1 cellular context compared by ENCODE assay signal in genomic region chr14:73462078-73462715, GRCh38.
TF ChIP-seq lines count a peak whose summit lies in the region.

No MANE protein-coding gene starts in this region.

TF ChIP-seq in HepG2, 621 proteins besides CTCF, POLR2A, EP300 and RAD21 (continued from another document):
- TF ChIP-seq ZNF746 (CRISPR knock-in tag; IDR thresholded peaks at IDR 0.05), result peak; percentile 50; the same call in 1 of the 2 replicates
- no peak for TF ChIP-seq ATAD3A (CRISPR knock-in tag; IDR thresholded peaks at IDR 0.05)
- TF ChIP-seq ZKSCAN5 (CRISPR knock-in tag; IDR thresholded peaks at IDR 0.05), result no peak
- TF ChIP-seq FUBP1 (CRISPR knock-in tag; IDR thresholded peaks at IDR 0.05; ENCODE audit: borderline replicate concordance), result no peak
- TF ChIP-seq ZNF781 (CRISPR knock-in tag; IDR thresholded peaks at IDR 0.05; ENCODE audit: borderline replicate concordance, not compliant biosample characterization), result no peak
- TF ChIP-seq GMEB2 (CRISPR knock-in tag; IDR thresholded peaks at IDR 0.05; ENCODE audit: low read depth), result no peak
- peak; percentile 92 for TF ChIP-seq PITX1 (CRISPR knock-in tag; IDR thresholded peaks at IDR 0.05)
- TF ChIP-seq ZNF292 (CRISPR knock-in tag; IDR thresholded peaks at IDR 0.05; ENCODE audit: borderline replicate concordance, low read depth), result peak; percentile 95
- TF ChIP-seq FOXJ3 (CRISPR knock-in tag; IDR thresholded peaks at IDR 0.05; ENCODE audit: borderline replicate concordance), result 0 out of 2 replicates have a peak, but pooled peaks have one; percentile 44
- TF ChIP-seq ZBTB14 (CRISPR knock-in tag; IDR thresholded peaks at IDR 0.05), result no peak; the same call in 1 of the 2 replicates
- 0 out of 2 replicates have a peak, but pooled peaks have one; percentile 32 for TF ChIP-seq ZNF572 (CRISPR knock-in tag; IDR thresholded peaks at IDR 0.05)
- no peak for TF ChIP-seq FOSL1 (CRISPR knock-in tag; IDR thresholded peaks at IDR 0.05; ENCODE audit: borderline replicate concordance)
- peak; percentile 80; the same call in 1 of the 2 replicates for TF ChIP-seq MTERF4 (CRISPR knock-in tag; IDR thresholded peaks at IDR 0.05)
- TF ChIP-seq ZNF10 (CRISPR knock-in tag; IDR thresholded peaks at IDR 0.05; ENCODE audit: borderline replicate concordance, low read depth), result no peak
- TF ChIP-seq E2F5 (CRISPR knock-in tag; conservative IDR thresholded peaks at IDR 0.05), result no peak
- no peak for TF ChIP-seq CBX2 (IDR thresholded peaks at IDR 0.05; ENCODE audit: low read depth, low read length)
- no peak for TF ChIP-seq CBX2 (CRISPR knock-in tag; IDR thresholded peaks at IDR 0.05; ENCODE audit: low read depth)
- TF ChIP-seq ZBTB21 (CRISPR knock-in tag; IDR thresholded peaks at IDR 0.05), result peak; percentile 19; the same call in 1 of the 2 replicates
- peak; percentile 77; the same call in 1 of the 2 replicates for TF ChIP-seq SMAD3 (CRISPR knock-in tag; IDR thresholded peaks at IDR 0.05)
- TF ChIP-seq ZNF747 (CRISPR knock-in tag; IDR thresholded peaks at IDR 0.05; ENCODE audit: borderline replicate concordance), result peak; percentile 71; the same call in 1 of the 2 replicates
- TF ChIP-seq TBP (CRISPR knock-in tag; IDR thresholded peaks at IDR 0.05), result no peak
- TF ChIP-seq KDM5A (IDR thresholded peaks at IDR 0.05; ENCODE audit: borderline replicate concordance, low read length), result peak; percentile 22; the same call in 1 of the 2 replicates
- no peak for TF ChIP-seq SP1 (IDR thresholded peaks at IDR 0.05)
- peak; percentile 45; the same call in 1 of the 2 replicates for TF ChIP-seq SP1 (CRISPR knock-in tag; IDR thresholded peaks at IDR 0.05)
- TF ChIP-seq MEIS2 (CRISPR knock-in tag; IDR thresholded peaks at IDR 0.05), result no peak
- peak; percentile 81 for TF ChIP-seq ZNF451 (CRISPR knock-in tag; IDR thresholded peaks at IDR 0.05)
- TF ChIP-seq ARID2 (CRISPR knock-in tag; IDR thresholded peaks at IDR 0.05; ENCODE audit: borderline replicate concordance), result no peak
- TF ChIP-seq CBX1 (IDR thresholded peaks at IDR 0.05; ENCODE audit: low read depth), result no peak
- no peak for TF ChIP-seq ETV6 (CRISPR knock-in tag; conservative IDR thresholded peaks at IDR 0.05)
- no peak for TF ChIP-seq HCFC1 (IDR thresholded peaks at IDR 0.05; ENCODE audit: low read depth, low read length)
